15 cellular contexts compared by ENCODE assay signal in genomic region chr4:141853091-141853734, GRCh38.
DNase-seq lines count a peak whose midpoint lies in the region; ATAC-seq and TF ChIP-seq lines count a peak whose summit lies in the region.
"Had no signal": no experiment of that assay in that cellular context is flagged by ENCODE, and none has a peak within 500 bp of the region (broad histone marks: within the 10 kb centered on the region; RNA-seq: fewer than 3 reads in every experiment).

No MANE protein-coding gene starts in this region.

- H3K27me3 ChIP-seq in breast epithelium (no peaks in the 10 kb centered on the region), PC-3 (ENCODE audit: low read length) (no peaks in the 10 kb centered on the region), hepatocyte (no peaks in the 10 kb centered on the region), MG63 (no peaks in the 10 kb centered on the region)

- peak overlapping the region; percentile 59 for H3K9ac ChIP-seq in PC-3 (ENCODE audit: low read length)

- H4K20me1 ChIP-seq in PC-3 (ENCODE audit: low read length) (no peaks in the 10 kb centered on the region), hepatocyte (ENCODE audit: insufficient read depth, poor library complexity, severe bottlenecking) (no peaks in the 10 kb centered on the region)

- no peaks in the 10 kb centered on the region for H3K36me3 ChIP-seq in breast epithelium
- no peaks in the 10 kb centered on the region for H3K36me3 ChIP-seq in PC-3 (ENCODE audit: low read depth, low read length)
- no peaks in the 10 kb centered on the region for H3K36me3 ChIP-seq in hepatocyte (replicated peaks; ENCODE audit: insufficient read depth, low read depth)
- no peaks in the 10 kb centered on the region for H3K36me3 ChIP-seq in MG63
- H3K36me3 ChIP-seq: WERI-Rb-1 had no signal

- CTCF ChIA-PET in MCF 10A (lab: Yijun Ruan, JAX) (interaction anchor here (0.6 to 1.1 kb wide), 3 partner anchors 123 to 953 kb away, joined by 3 to 4 read pairs (median 3); no protein-coding TSS in a partner anchor), PC-3 (lab: Charles Lee) (interaction anchor here (0.6 kb wide), 1 partner anchor 180 kb away, joined by 3 read pairs; no protein-coding TSS in a partner anchor)

- no peak for TF ChIP-seq POLR2A in breast epithelium (IDR thresholded peaks at IDR 0.05)

- H3K27ac ChIP-seq in breast epithelium = no peak overlapping the region
- peak overlapping the region; percentile 91 for H3K27ac ChIP-seq in PC-3 (ENCODE audit: low read length)
- H3K27ac ChIP-seq in hepatocyte = no peak overlapping the region
- H3K27ac ChIP-seq: SK-N-MC, WERI-Rb-1 had no signal

- peaks cover 0 to 11% of the 10 kb centered on the region in 2 donors for H3K9me3 ChIP-seq in breast epithelium
- H3K9me3 ChIP-seq in PC-3 (ENCODE audit: low read length) = no peaks in the 10 kb centered on the region
- H3K9me3 ChIP-seq in hepatocyte (ENCODE audit: low read depth) = no peaks in the 10 kb centered on the region
- no peaks in the 10 kb centered on the region for H3K9me3 ChIP-seq in MG63

- H3K4me3 ChIP-seq in breast epithelium (no peak overlapping the region), PC-3 (ENCODE audit: low read length) (no peak overlapping the region; the same call in 1 of the 2 replicates), hepatocyte (no peak overlapping the region), MG63 (no peak overlapping the region)
- H3K4me3 ChIP-seq: SK-N-MC had no signal

- WGBS in hepatocyte (ENCODE audit: low lambda C conversion rate, missing lambda C conversion rate) = 86% methylated on average over 11 of the region's 11 CpGs

- peak overlapping the region; percentile 33 for H3K4me3 Mint-ChIP-seq in MCF 10A (ENCODE audit: unreplicated experiment)
- H3K4me3 Mint-ChIP-seq: activated naive CD4-positive, alpha-beta T cell treated with anti-CD3 and anti-CD28 coated beads, Interleukin-2, amount 50 U/mL, for 24 hours; type B pancreatic cell had no signal

- H2AFZ ChIP-seq in PC-3 (ENCODE audit: low read length) (0 out of 2 replicates have a peak overlapping the region, but pooled peaks have one; percentile 13), hepatocyte (no peak overlapping the region)

- H3K4me2 ChIP-seq in PC-3 (ENCODE audit: low read length) = peak overlapping the region; percentile 67
- no peak overlapping the region for H3K4me2 ChIP-seq in hepatocyte

- H3F3A ChIP-seq in PC-3 (ENCODE audit: low read length, unreplicated experiment) = no peaks in the 10 kb centered on the region

- TF ChIP-seq CTCF in MCF 10A (IDR thresholded peaks at IDR 0.05; ENCODE audit: unreplicated experiment) (no peak), breast epithelium (IDR thresholded peaks at IDR 0.05) (no peak), PC-3 (conservative IDR thresholded peaks at IDR 0.05; ENCODE audit: low read depth, low read length) (no peak), hepatocyte (IDR thresholded peaks at IDR 0.05; ENCODE audit: poor library complexity) (no peak)

- ATAC-seq in PC-3 (peak; percentile 96), HG03175 (IDR thresholded peaks at IDR 0.05; ENCODE audit: unreplicated experiment) (no peak), GM18858 (IDR thresholded peaks at IDR 0.05; ENCODE audit: unreplicated experiment) (no peak)

- H3K9me3 Mint-ChIP-seq in MCF 10A (ENCODE audit: unreplicated experiment) = no peaks in the 10 kb centered on the region
- H3K9me3 Mint-ChIP-seq: activated naive CD4-positive, alpha-beta T cell treated with anti-CD3 and anti-CD28 coated beads, Interleukin-2, amount 50 U/mL, for 24 hours; type B pancreatic cell had no signal

- H3K36me3 Mint-ChIP-seq in MCF 10A (ENCODE audit: insufficient read depth, unreplicated experiment) = no peaks in the 10 kb centered on the region
- H3K36me3 Mint-ChIP-seq: type B pancreatic cell had no signal

- peaks cover 29% of the 10 kb centered on the region for H3K4me1 Mint-ChIP-seq in MCF 10A (ENCODE audit: insufficient read depth, unreplicated experiment)
- H3K4me1 Mint-ChIP-seq: activated naive CD4-positive, alpha-beta T cell treated with anti-CD3 and anti-CD28 coated beads, Interleukin-2, amount 50 U/mL, for 24 hours had no signal

- DNase-seq in MCF 10A (ENCODE audit: unreplicated experiment) (peak; percentile 96), breast epithelium (ENCODE audit: low spot score in 2 of 2) (no peak), PC-3 (peak; percentile 98), hepatocyte (ENCODE audit: low spot score) (peak; percentile 16), cortex of kidney (lab: John Stamatoyannopoulos, UW) (no peak), MG63 (no peak)
- DNase-seq: central memory CD4-positive, alpha-beta T cell; NCI-H82; posterior cingulate gyrus; WERI-Rb-1 had no signal

- POLR2A ChIA-PET in MCF 10A (lab: Yijun Ruan, JAX) (interaction anchor here (0.7 to 2.5 kb wide), 11 partner anchors 11 to 554 kb away, joined by 3 to 16 read pairs (median 4); partner anchors contain the start of gene IL15), PC-3 (lab: Charles Lee; ENCODE audit: unreplicated experiment) (no interaction called here)

- intact Hi-C loops in MCF 10A (cut with micrococcal nuclease) = loop anchor here (1.0 kb wide), 1 partner anchor 238 kb away; no protein-coding TSS in a partner anchor
- intact Hi-C loops in breast epithelium (cut with DNase I; ENCODE audit: low total_unique reads) = no loop called here
- intact Hi-C loops in PC-3 (cut with micrococcal nuclease) = loop anchor here (10.0 kb wide), 1 partner anchor 128 kb away; no protein-coding TSS in a partner anchor

- peak overlapping the region; percentile 16 for H3K27ac Mint-ChIP-seq in MCF 10A (ENCODE audit: low read depth, unreplicated experiment)
- H3K27ac Mint-ChIP-seq: activated naive CD4-positive, alpha-beta T cell treated with anti-CD3 and anti-CD28 coated beads, Interleukin-2, amount 50 U/mL, for 24 hours; type B pancreatic cell had no signal

- BruUV-seq in MCF 10A (replicated peaks; lab: Mats Ljungman, UMichigan) (no TSS peak), PC-3 (replicated peaks; lab: Mats Ljungman, UMichigan) (no TSS peak)

- H3K79me2 ChIP-seq in PC-3 (ENCODE audit: low read length) (no peaks in the 10 kb centered on the region), hepatocyte (no peaks in the 10 kb centered on the region)

- H3K4me1 ChIP-seq in breast epithelium (no peaks in the 10 kb centered on the region), PC-3 (ENCODE audit: insufficient read depth, low read length) (peaks cover 39% of the 10 kb centered on the region), hepatocyte (ENCODE audit: insufficient read depth) (peaks cover 6% of the 10 kb centered on the region)

- H3K9me2 ChIP-seq in PC-3 (replicated peaks; ENCODE audit: low read length) (0 out of 2 replicates have a peak, but pooled peaks cover 3% of the 10 kb centered on the region), hepatocyte (replicated peaks; ENCODE audit: insufficient read depth) (no peaks in the 10 kb centered on the region)

- no peaks in the 10 kb centered on the region for H3K27me3 Mint-ChIP-seq in MCF 10A (ENCODE audit: insufficient read depth, unreplicated experiment)

Comparison
In these comparisons a context has a peak if more than half of its experiments do, and no peak if none do; other contexts are left out.
1. DNase-seq: peak in MCF 10A (single experiment), PC-3 (single experiment) and hepatocyte (single experiment); none in breast epithelium (0 of 2), cortex of kidney (single experiment) and MG63 (single experiment).